Comparison of ENCODE assay signal across 15 cellular contexts in genomic region chr7:107961399-107961798, GRCh38. TPM values are rescaled to one million over a fixed set of nuclear protein-coding genes. Genes with fewer than 3 reads are reported as not detected.
A peak's percentile ranks its signal among the peaks of the same experiment; 100 is the strongest.
DNase-seq lines count a peak whose midpoint lies in the region; ATAC-seq and TF ChIP-seq lines count a peak whose summit lies in the region.
"Had no signal": no experiment of that assay in that cellular context is flagged by ENCODE, and none has a peak within 500 bp of the region (broad histone marks: within the 10 kb centered on the region; RNA-seq: fewer than 3 reads in every experiment).

No MANE protein-coding gene starts in this region.

- H3K18ac ChIP-seq in mesenchymal stem cell (ENCODE audit: low read depth in 1 of 2, low read length in 2 of 2), result no peak overlapping the region

- H2AFZ ChIP-seq in mesenchymal stem cell (ENCODE audit: low read depth, low read length), result no peak overlapping the region

- TF ChIP-seq CTCF in BE2C (IDR thresholded peaks at IDR 0.05; ENCODE audit: low read depth, low read length), result no peak
- TF ChIP-seq CTCF in endothelial cell (IDR thresholded peaks at IDR 0.05; ENCODE audit: unreplicated experiment), result no peak

- no peak overlapping the region for H2BK15ac ChIP-seq in mesenchymal stem cell (ENCODE audit: low read depth, poor library complexity, severe bottlenecking)

- H3K4me1 ChIP-seq in BE2C (no peaks in the 10 kb centered on the region), mesenchymal stem cell (ENCODE audit: control insufficient read depth, insufficient read depth, low read depth, low read length) (peaks cover 18% of the 10 kb centered on the region)

- peak overlapping the region; percentile 30 for H3K4me3 Mint-ChIP-seq in endothelial cell (ENCODE audit: unreplicated experiment)
- H3K4me3 Mint-ChIP-seq: activated naive CD8-positive, alpha-beta T cell treated with anti-CD3 and anti-CD28 coated beads for 36 hours; mesothelial cell of epicardium had no signal

- H3K4ac ChIP-seq in mesenchymal stem cell (ENCODE audit: low read depth in 1 of 2, low read length in 2 of 2), result no peak overlapping the region

- H3K9ac ChIP-seq in mesenchymal stem cell (ENCODE audit: low read length), result no peak overlapping the region

- 92% methylated on average over 9 of the region's 9 CpGs for WGBS in mesenchymal stem cell

- H2BK12ac ChIP-seq in mesenchymal stem cell (ENCODE audit: low read length in 2 of 2), result no peak overlapping the region

- H4K8ac ChIP-seq in mesenchymal stem cell (ENCODE audit: low read length), result no peak overlapping the region

- peak overlapping the region; percentile 34 for H3K27ac ChIP-seq in mesenchymal stem cell (ENCODE audit: low read length, poor library complexity, severe bottlenecking)
- H3K27ac ChIP-seq: thyroid gland had no signal

- H2AK5ac ChIP-seq in mesenchymal stem cell (ENCODE audit: low read length, severe bottlenecking), result no peak overlapping the region

- no peak overlapping the region for H2BK120ac ChIP-seq in mesenchymal stem cell (ENCODE audit: low read depth, low read length)

- ATAC-seq in GM21786 (IDR thresholded peaks at IDR 0.05; ENCODE audit: unreplicated experiment), result no peak

- H3K27me3 Mint-ChIP-seq in endothelial cell (ENCODE audit: unreplicated experiment), result peaks cover 11% of the 10 kb centered on the region

- H4K91ac ChIP-seq in mesenchymal stem cell (ENCODE audit: low read length), result no peak overlapping the region

- H3K36me3 ChIP-seq in BE2C (peaks cover 100% of the 10 kb centered on the region), mesenchymal stem cell (ENCODE audit: control insufficient read depth in 1 of 2, insufficient read depth in 2 of 2, low read depth in 1 of 2, low read length in 2 of 2) (peaks cover 67 to 82% of the 10 kb centered on the region in 2 experiments)

- H3K36me3 Mint-ChIP-seq in endothelial cell (ENCODE audit: low read depth, unreplicated experiment), result peaks cover 72% of the 10 kb centered on the region
- H3K36me3 Mint-ChIP-seq: activated naive CD8-positive, alpha-beta T cell treated with anti-CD3 and anti-CD28 coated beads for 36 hours had no signal

- H3K23ac ChIP-seq in mesenchymal stem cell (ENCODE audit: low read length in 2 of 2), result no peak overlapping the region

- H3K4me2 ChIP-seq in mesenchymal stem cell (ENCODE audit: low read length, poor library complexity, severe bottlenecking), result no peak overlapping the region

- H3K27ac Mint-ChIP-seq in endothelial cell (ENCODE audit: unreplicated experiment), result no peak overlapping the region
- H3K27ac Mint-ChIP-seq: activated naive CD8-positive, alpha-beta T cell treated with anti-CD3 and anti-CD28 coated beads for 36 hours; mesothelial cell of epicardium had no signal

- H3K4me1 Mint-ChIP-seq in endothelial cell (ENCODE audit: unreplicated experiment), result no peaks in the 10 kb centered on the region
- H3K4me1 Mint-ChIP-seq: activated naive CD8-positive, alpha-beta T cell treated with anti-CD3 and anti-CD28 coated beads for 36 hours; mesothelial cell of epicardium had no signal

- H3K9me3 Mint-ChIP-seq in endothelial cell (ENCODE audit: unreplicated experiment), result no peaks in the 10 kb centered on the region
- H3K9me3 Mint-ChIP-seq: activated naive CD8-positive, alpha-beta T cell treated with anti-CD3 and anti-CD28 coated beads for 36 hours; mesothelial cell of epicardium had no signal

- no peak overlapping the region for H2BK5ac ChIP-seq in mesenchymal stem cell (ENCODE audit: low read depth, low read length, poor library complexity, severe bottlenecking)

- H3K9me3 ChIP-seq in BE2C (no peaks in the 10 kb centered on the region), mesenchymal stem cell (ENCODE audit: control insufficient read depth, low read length) (no peaks in the 10 kb centered on the region)
- H3K9me3 ChIP-seq: thyroid gland had no signal

- H3K79me1 ChIP-seq in mesenchymal stem cell (replicated peaks; ENCODE audit: low read length, poor library complexity, severe bottlenecking), result peaks cover 9% of the 10 kb centered on the region

- no peak overlapping the region for H3K14ac ChIP-seq in mesenchymal stem cell (ENCODE audit: low read length in 2 of 2)

- in situ Hi-C loops in ACHN (cut with HindIII; ENCODE audit: low pct_ligation_motif_present, low pct_unique_long_range_greater_than_20kb, low sequenced_read_pairs), result no loop called here

- DNase-seq in BE2C (peak; percentile 28), NCI-H2171 (lab: John Stamatoyannopoulos, UW) (peak; percentile 33), endothelial cell (ENCODE audit: low spot score) (no peak), mesenchymal stem cell (no peak), DMS53 treated with DMSO at 0.1 percent for 48 hours (lab: John Stamatoyannopoulos, UW; ENCODE audit: unreplicated experiment) (no peak), Kasumi-1 (lab: John Stamatoyannopoulos, UW) (no peak), ACHN (no peak)
- DNase-seq: activated CD4-positive, CD25-positive, alpha-beta regulatory T cell treated with anti-CD3 and anti-CD28 coated beads, Interleukin-2, amount 50 U/mL, for 72 hours; activated naive CD8-positive, alpha-beta T cell treated with anti-CD3 and anti-CD28 coated beads for 36 hours; DMS153; NCI-H2081 treated with DMSO at 0.1 percent for 48 hours; posterior cingulate gyrus; thyroid gland had no signal

- H3K27me3 ChIP-seq in BE2C (no peaks in the 10 kb centered on the region), mesenchymal stem cell (ENCODE audit: control insufficient read depth in 1 of 2, insufficient read depth in 1 of 2, low read length in 2 of 2) (no peaks in the 10 kb centered on the region)
- H3K27me3 ChIP-seq: thyroid gland had no signal

- no peak overlapping the region for H3K4me3 ChIP-seq in BE2C (ENCODE audit: low read depth, low read length)
- H3K4me3 ChIP-seq in mesenchymal stem cell (ENCODE audit: insufficient read depth in 1 of 2, low read depth in 1 of 2, low read length in 2 of 2), result no peak overlapping the region
- H3K4me3 ChIP-seq: thyroid gland had no signal

RNA-seq across cellular contexts. Expression of gene LAMB1, which starts 41.6 kb away (rescaled TPM):
- polyA plus RNA-seq in BE2C (2012; ENCODE audit: insufficient read depth, insufficient read length, low read depth), result 74.8 TPM
- total RNA-seq in endothelial cell (ENCODE audit: unreplicated experiment), result 453 TPM
- 509 TPM for polyA plus RNA-seq in mesenchymal stem cell (2013, experiment 1 of 2)
- 467 TPM for polyA plus RNA-seq in mesenchymal stem cell (2013, experiment 2 of 2)

Comparison
In these comparisons a context has a peak if more than half of its experiments do, and no peak if none do; other contexts are left out.
1. DNase-seq: peak in BE2C (single experiment) and NCI-H2171 (single experiment); none in endothelial cell (single experiment), mesenchymal stem cell (single experiment), DMS53 treated with DMSO at 0.1 percent for 48 hours (single experiment), Kasumi-1 (0 of 2) and ACHN (single experiment).